In genomic region chr3:191119415-191120295, GRCh38 we compare ENCODE assay signal across 16 cellular contexts.
DNase-seq lines count a peak whose midpoint lies in the region; ATAC-seq and TF ChIP-seq lines count a peak whose summit lies in the region.
"Had no signal": no experiment of that assay in that cellular context is flagged by ENCODE, and none has a peak within 500 bp of the region (broad histone marks: within the 10 kb centered on the region; RNA-seq: fewer than 3 reads in every experiment).

No MANE protein-coding gene starts in this region.

- no peaks in the 10 kb centered on the region for H3K4me1 ChIP-seq in BE2C
- H3K4me1 ChIP-seq: colonic mucosa had no signal

- no peaks in the 10 kb centered on the region for H3K4me1 Mint-ChIP-seq in natural killer cell treated with Interleukin-12 subunit alpha and Interleukin-12 subunit beta and Interleukin-15 and Interleukin-18, amount 100 ng/mL, for 72 hours (ENCODE audit: low read depth in 2 of 2)
- H3K4me1 Mint-ChIP-seq: activated CD4-positive, alpha-beta T cell treated with anti-CD3 and anti-CD28 coated beads for 36 hours; GM23338 had no signal

- no peaks in the 10 kb centered on the region for H3K36me3 ChIP-seq in BE2C
- H3K36me3 ChIP-seq: colonic mucosa, neutrophil had no signal

- H3K4me3 ChIP-seq in BE2C (ENCODE audit: low read depth, low read length): no peak overlapping the region
- H3K4me3 ChIP-seq: colonic mucosa, GM23338 had no signal

- no peak overlapping the region for H3K27ac Mint-ChIP-seq in natural killer cell treated with Interleukin-12 subunit alpha and Interleukin-12 subunit beta and Interleukin-15 and Interleukin-18, amount 100 ng/mL, for 72 hours
- H3K27ac Mint-ChIP-seq: activated CD4-positive, alpha-beta T cell treated with anti-CD3 and anti-CD28 coated beads for 36 hours; activated T-cell treated with anti-CD3 and anti-CD28 coated beads, Interleukin-2, amount 50 U/mL, for 72 hours; GM23338 had no signal

- H3K27me3 Mint-ChIP-seq in natural killer cell treated with Interleukin-12 subunit alpha and Interleukin-12 subunit beta and Interleukin-15 and Interleukin-18, amount 100 ng/mL, for 72 hours: no peaks in the 10 kb centered on the region
- H3K27me3 Mint-ChIP-seq: activated CD4-positive, alpha-beta T cell treated with anti-CD3 and anti-CD28 coated beads for 36 hours had no signal

- H3K9me3 ChIP-seq in BE2C: no peaks in the 10 kb centered on the region
- H3K9me3 ChIP-seq: colonic mucosa, neutrophil had no signal

- no peaks in the 10 kb centered on the region for H3K27me3 ChIP-seq in BE2C
- H3K27me3 ChIP-seq: colonic mucosa, neutrophil had no signal

- H3K4me3 Mint-ChIP-seq in natural killer cell treated with Interleukin-12 subunit alpha and Interleukin-12 subunit beta and Interleukin-15 and Interleukin-18, amount 100 ng/mL, for 72 hours: no peak overlapping the region
- H3K4me3 Mint-ChIP-seq: activated CD4-positive, alpha-beta T cell treated with anti-CD3 and anti-CD28 coated beads for 36 hours; activated T-cell treated with anti-CD3 and anti-CD28 coated beads, Interleukin-2, amount 50 U/mL, for 72 hours; GM23338 had no signal

- ATAC-seq in GM18498 (IDR thresholded peaks at IDR 0.05; ENCODE audit: unreplicated experiment) (peak; percentile 75), GM19452 (IDR thresholded peaks at IDR 0.05; ENCODE audit: unreplicated experiment) (peak; percentile 72), HG02798 (IDR thresholded peaks at IDR 0.05; ENCODE audit: poor library complexity, unreplicated experiment) (peak; percentile 58), HG03457 (IDR thresholded peaks at IDR 0.05; ENCODE audit: unreplicated experiment) (peak; percentile 74)
- no peak for ATAC-seq in natural killer cell treated with Interleukin-12 subunit alpha and Interleukin-12 subunit beta and Interleukin-15 and Interleukin-18, amount 100 ng/mL, for 72 hours
- ATAC-seq: activated CD4-positive, alpha-beta T cell treated with anti-CD3 and anti-CD28 coated beads for 36 hours; activated T-cell treated with anti-CD3 and anti-CD28 coated beads, Interleukin-2, amount 50 U/mL, for 72 hours; GM23338 had no signal

- no peak for DNase-seq in BE2C
- DNase-seq in AML-193 (lab: John Stamatoyannopoulos, UW): no peak
- DNase-seq in activated CD8-positive, alpha-beta memory T cell treated with anti-CD3 and anti-CD28 coated beads for 24 hours: no peak
- DNase-seq in natural killer cell treated with Interleukin-12 subunit alpha and Interleukin-12 subunit beta and Interleukin-15 and Interleukin-18, amount 100 ng/mL, for 72 hours (ENCODE audit: low spot score): no peak
- DNase-seq: activated CD4-positive, alpha-beta T cell treated with anti-CD3 and anti-CD28 coated beads for 36 hours; activated T-cell treated with anti-CD3 and anti-CD28 coated beads, Interleukin-2, amount 50 U/mL, for 72 hours; amniotic stem cell; colonic mucosa; NCI-H2227 treated with DMSO at 0.1 percent for 48 hours; T-helper 1 cell had no signal

- no peaks in the 10 kb centered on the region for H3K36me3 Mint-ChIP-seq in natural killer cell treated with Interleukin-12 subunit alpha and Interleukin-12 subunit beta and Interleukin-15 and Interleukin-18, amount 100 ng/mL, for 72 hours

- no peak for TF ChIP-seq CTCF in BE2C (IDR thresholded peaks at IDR 0.05; ENCODE audit: low read depth, low read length)

- peaks cover 2% of the 10 kb centered on the region for H3K9me3 Mint-ChIP-seq in natural killer cell treated with Interleukin-12 subunit alpha and Interleukin-12 subunit beta and Interleukin-15 and Interleukin-18, amount 100 ng/mL, for 72 hours
- H3K9me3 Mint-ChIP-seq: activated T-cell treated with anti-CD3 and anti-CD28 coated beads, Interleukin-2, amount 50 U/mL, for 72 hours had no signal

Comparison
In these comparisons a context has a peak if more than half of its experiments do, and no peak if none do; other contexts are left out.
1. ATAC-seq: peak in GM18498 (single experiment), GM19452 (single experiment), HG02798 (single experiment) and HG03457 (single experiment); none in natural killer cell treated with Interleukin-12 subunit alpha and Interleukin-12 subunit beta and Interleukin-15 and Interleukin-18, amount 100 ng/mL, for 72 hours (0 of 2).